22 cellular contexts compared by ENCODE assay signal in the genomic region with DNA sequence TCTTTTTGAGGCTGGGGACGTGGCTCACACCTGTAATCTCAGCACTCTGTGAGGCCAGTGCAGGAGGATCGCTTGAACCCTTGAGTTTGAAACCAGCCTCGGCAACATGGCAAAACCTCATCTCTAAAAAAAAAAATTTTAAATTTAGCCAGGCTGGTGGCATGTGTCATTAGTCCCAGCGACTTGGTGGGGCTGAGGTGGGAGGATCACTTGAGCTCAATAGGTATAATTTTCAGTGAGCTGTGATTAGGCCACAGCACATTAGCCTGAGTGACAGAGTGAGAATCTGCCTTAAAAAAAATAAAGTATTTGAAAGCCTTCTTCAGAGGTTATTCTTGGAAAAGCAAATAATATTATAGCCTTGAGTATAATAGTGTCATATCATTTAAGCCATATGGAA.
"Had no signal": no experiment of that assay in that cellular context is flagged by ENCODE, and none has a peak within 500 bp of the region (broad histone marks: within the 10 kb centered on the region; RNA-seq: fewer than 3 reads in every experiment).

No MANE protein-coding gene starts in this region.

- H2AFZ ChIP-seq: parathyroid adenoma had no signal

- H3K4me3 ChIP-seq: adrenal gland, ascending aorta, sigmoid colon, thoracic aorta had no signal

- H3K27ac ChIP-seq: adrenal gland, ascending aorta, brain microvascular endothelial cell, parathyroid adenoma, sigmoid colon, thoracic aorta, VCaP had no signal

- H3K27ac Mint-ChIP-seq: activated CD8-positive, alpha-beta T cell treated with anti-CD3 and anti-CD28 coated beads, Interleukin-2, amount 10 ng/mL, durations not matched to agents 7 days and 5 days; activated naive CD8-positive, alpha-beta T cell; activated T-cell treated with anti-CD3 and anti-CD28 coated beads, Interleukin-2, amount 50 U/mL, for 24 hours; activated T-helper 17 cell treated with anti-CD3 and anti-CD28 coated beads, Interleukin-2, amount 50 U/mL, for 72 hours; dendritic cell treated with granulocyte-macrophage colony-stimulating factor and Interleukin-4, amounts not matched to agents 40 ng/mL and 50 ng/mL, for 4 days; immature natural killer cell; type B pancreatic cell had no signal

- H3K27me3 ChIP-seq: adrenal gland, ascending aorta, brain microvascular endothelial cell, sigmoid colon had no signal

- H3K36me3 ChIP-seq: adrenal gland, brain microvascular endothelial cell, sigmoid colon, thoracic aorta had no signal

- H3K4me3 Mint-ChIP-seq: activated CD8-positive, alpha-beta T cell treated with anti-CD3 and anti-CD28 coated beads, Interleukin-2, amount 10 ng/mL, durations not matched to agents 7 days and 5 days; activated naive CD8-positive, alpha-beta T cell; activated T-cell treated with anti-CD3 and anti-CD28 coated beads, Interleukin-2, amount 50 U/mL, for 24 hours; activated T-helper 17 cell treated with anti-CD3 and anti-CD28 coated beads, Interleukin-2, amount 50 U/mL, for 72 hours; dendritic cell treated with granulocyte-macrophage colony-stimulating factor and Interleukin-4, amounts not matched to agents 40 ng/mL and 50 ng/mL, for 4 days; immature natural killer cell; nephron progenitor cell; type B pancreatic cell had no signal

- H3K9me3 Mint-ChIP-seq: activated T-cell treated with anti-CD3 and anti-CD28 coated beads, Interleukin-2, amount 50 U/mL, for 24 hours; activated T-helper 17 cell treated with anti-CD3 and anti-CD28 coated beads, Interleukin-2, amount 50 U/mL, for 72 hours; dendritic cell treated with granulocyte-macrophage colony-stimulating factor and Interleukin-4, amounts not matched to agents 40 ng/mL and 50 ng/mL, for 4 days; immature natural killer cell; nephron progenitor cell; type B pancreatic cell had no signal

- H3K4me1 ChIP-seq: adrenal gland, ascending aorta, parathyroid adenoma had no signal

- H3K9ac ChIP-seq: parathyroid adenoma had no signal

- ATAC-seq: activated CD8-positive, alpha-beta T cell treated with anti-CD3 and anti-CD28 coated beads, Interleukin-2, amount 10 ng/mL, durations not matched to agents 7 days and 5 days; activated T-helper 17 cell treated with anti-CD3 and anti-CD28 coated beads, Interleukin-2, amount 50 U/mL, for 72 hours had no signal

- DNase-seq: activated CD4-positive, alpha-beta T cell treated with anti-CD3 and anti-CD28 coated beads for 1 hour; activated CD4-positive, alpha-beta T cell treated with anti-CD3 and anti-CD28 coated beads, Interleukin-2, amount 50 U/mL, for 1 hour; activated CD8-positive, alpha-beta T cell treated with anti-CD3 and anti-CD28 coated beads, Interleukin-2, amount 10 ng/mL, durations not matched to agents 7 days and 5 days; activated naive CD4-positive, alpha-beta T cell; activated T-cell treated with anti-CD3 and anti-CD28 coated beads, Interleukin-2, amount 50 U/mL, for 24 hours; adrenal gland; brain microvascular endothelial cell; effector CD4-positive, alpha-beta T cell; immature natural killer cell; nephron progenitor cell; sigmoid colon; stimulated activated CD4-positive, alpha-beta T cell treated with anti-CD3 and anti-CD28 coated beads, Interleukin-2, amount 100 ng/mL, for 48 hours; stimulated activated CD8-positive, alpha-beta memory T cell treated with anti-CD3 and anti-CD28 coated beads, Interleukin-4, amount 100 ng/mL, for 48 hours; stimulated activated naive CD4-positive, alpha-beta T cell treated with Interleukin-2 at 50 U/mL for 16 hours had no signal

- H3K9me3 ChIP-seq: adrenal gland, ascending aorta, sigmoid colon, thoracic aorta had no signal

- H3K27me3 Mint-ChIP-seq: activated naive CD8-positive, alpha-beta T cell; activated T-cell treated with anti-CD3 and anti-CD28 coated beads, Interleukin-2, amount 50 U/mL, for 24 hours; activated T-helper 17 cell treated with anti-CD3 and anti-CD28 coated beads, Interleukin-2, amount 50 U/mL, for 72 hours; dendritic cell treated with granulocyte-macrophage colony-stimulating factor and Interleukin-4, amounts not matched to agents 40 ng/mL and 50 ng/mL, for 4 days; type B pancreatic cell had no signal
